Comparison of ENCODE assay signal across 8 cellular contexts in genomic region chr19:35142531-35143230, GRCh38. TPM values are rescaled to one million over a fixed set of nuclear protein-coding genes. Genes with fewer than 3 reads are reported as not detected.
DNase-seq lines count a peak whose midpoint lies in the region; ATAC-seq and TF ChIP-seq lines count a peak whose summit lies in the region.

No MANE protein-coding gene starts in this region.

- no peaks in the 10 kb centered on the region for H3K36me3 ChIP-seq in spleen

- peak; percentile 4 to 92 (median 71) for TF ChIP-seq CTCF in spleen (IDR thresholded peaks at IDR 0.05 in 8 of 11, conservative IDR thresholded peaks at IDR 0.05 in 3 of 11)

- peak; percentile 84 for DNase-seq in DMS 273 (lab: John Stamatoyannopoulos, UW; ENCODE audit: unreplicated experiment)
- no peak for DNase-seq in DMS 273 treated with DMSO at 0.1 percent for 48 hours (lab: John Stamatoyannopoulos, UW)
- peak; percentile 67 for DNase-seq in OCI-M1 (lab: John Stamatoyannopoulos, UW)
- peak; percentile 91 for DNase-seq in activated effector memory CD4-positive, alpha-beta T cell treated with anti-CD3 and anti-CD28 coated beads, Interleukin-2, amount 50 U/mL, for 16 hours
- DNase-seq in left cardiac atrium: peak; percentile 62
- peak; percentile 90 for DNase-seq in spleen
- DNase-seq in superior temporal gyrus (ENCODE audit: extremely low spot score): no peak

- WGBS in spleen, 5 donors: 4 to 13% (median 6%) methylated on average over 21 to 47 of the region's 50 CpGs

- no peaks in the 10 kb centered on the region for H3K9me3 ChIP-seq in spleen

- no peak for TF ChIP-seq POLR2A in spleen (IDR thresholded peaks at IDR 0.05)

- peaks cover 13 to 71% (median 40%) of the 10 kb centered on the region in 6 donors for H3K4me1 ChIP-seq in spleen

- ATAC-seq in left cardiac atrium (no peak), GM18502 (IDR thresholded peaks at IDR 0.05; ENCODE audit: poor library complexity, unreplicated experiment) (no peak)

- peak overlapping the region in 2 of 8 donors; percentile 7 to 48 for H3K27ac ChIP-seq in spleen

- H3K4me3 ChIP-seq in spleen: peak overlapping the region in 5 of 8 donors; percentile 22 to 65 (median 25)

- H3K27me3 ChIP-seq in spleen (replicated peaks in 1 of 7): peaks cover 0 to 64% (median 18%) of the 10 kb centered on the region in 7 donors

- intact Hi-C loops in left cardiac atrium (cut with DNase I): loop anchor here in 1 of 2 donors (5.0 kb wide), 1 partner anchor 125 kb away; the partner anchor contains the start of gene USF2
- intact Hi-C loops in spleen (cut with DNase I; ENCODE audit: low total_unique reads): no loop called here

RNA-seq across cellular contexts. Expression of gene FXYD7, which starts 0.4 kb away (rescaled TPM):
- total RNA-seq in left cardiac atrium (not detected), spleen (1 to 10 TPM in 6 of 7 donors, not detected in 1; 1.2 to 3.3 (median 2.5) TPM)
- polyA plus RNA-seq in spleen: 1 to 10 TPM; 1.6 to 4.4 (median 2.3) TPM

RNA-seq across cellular contexts. Expression of gene FXYD1, which starts 4.1 kb away (rescaled TPM):
- total RNA-seq in left cardiac atrium (100 to 1,000 TPM; 297 to 393 TPM), spleen (10 to 100 TPM in 3 of 7 donors, 1 to 10 TPM in 2, under 1 TPM in 1, not detected in 1; 0.83 to 18.1 (median 8.0) TPM)
- polyA plus RNA-seq in spleen: 10 to 100 TPM in 2 of 3 donors, 1 to 10 TPM in 1; 9.8 to 17.8 (median 16.0) TPM

RNA-seq across cellular contexts. Expression of gene LGI4, which starts 7.8 kb away (rescaled TPM):
- total RNA-seq in left cardiac atrium (10 to 100 TPM; 11.6 to 17.9 TPM), spleen (1 to 10 TPM in 4 of 7 donors, under 1 TPM in 2, not detected in 1; 0.68 to 2.8 (median 1.1) TPM)
- polyA plus RNA-seq in spleen: 1 to 10 TPM; 2.4 to 9.7 (median 2.5) TPM

RNA-seq across cellular contexts. Expression of gene FXYD5, which starts 11.9 kb away (rescaled TPM):
- total RNA-seq in left cardiac atrium (10 to 100 TPM; 35.5 to 46.7 TPM), spleen (100 to 1,000 TPM; 132 to 215 (median 162) TPM)
- polyA plus RNA-seq in spleen: 100 to 1,000 TPM; 188 to 235 (median 213) TPM

RNA-seq across cellular contexts. Expression of gene FXYD3, which starts 27.1 kb away (rescaled TPM):
- total RNA-seq in left cardiac atrium: 1 to 10 TPM; 1.5 to 3.6 TPM
- not detected for total RNA-seq in spleen
- 1 to 10 TPM in 1 of 3 donors, under 1 TPM in 2; 0.33 to 1.5 (median 0.70) TPM for polyA plus RNA-seq in spleen

Comparison
In these comparisons a context has a peak if more than half of its experiments do, and no peak if none do; other contexts are left out.
1. DNase-seq: peak in DMS 273 (single experiment), OCI-M1 (single experiment), activated effector memory CD4-positive, alpha-beta T cell treated with anti-CD3 and anti-CD28 coated beads, Interleukin-2, amount 50 U/mL, for 16 hours (single experiment), left cardiac atrium (single experiment) and spleen (single experiment); none in DMS 273 treated with DMSO at 0.1 percent for 48 hours (single experiment) and superior temporal gyrus (single experiment).
2. RNA of gene FXYD1, which starts 4.1 kb away (total RNA-seq): 297 to 393 TPM in left cardiac atrium; 0.83 to 18.1 TPM in spleen; every median in the first group is over 10 times any median in the second.